In genomic region chr1:10941891-10942541, GRCh38 we compare ENCODE assay signal across 8 cellular contexts.
DNase-seq lines count a peak whose midpoint lies in the region; ATAC-seq, FAIRE-seq and TF ChIP-seq lines count a peak whose summit lies in the region.

No MANE protein-coding gene starts in this region.

- TF ChIP-seq CTCF in RWPE2 (IDR thresholded peaks at IDR 0.05; ENCODE audit: poor library complexity, severe bottlenecking), result peak; percentile 84

- DNase-seq in AG08396 (ENCODE audit: low spot score), result peak; percentile 87
- peak; percentile 50 for DNase-seq in GM18507 (ENCODE audit: extremely low spot score, insufficient read length, low read depth)
- DNase-seq in RWPE2 (ENCODE audit: low spot score), result no peak
- peak; percentile 67 for DNase-seq in activated naive CD4-positive, alpha-beta T cell treated with anti-CD3 and anti-CD28 coated beads, Interleukin-2, amount 50 U/mL, for 16 hours
- peak; percentile 88 for DNase-seq in hepatic stellate cell (ENCODE audit: low spot score)
- peak; percentile 68 for DNase-seq in stimulated activated CD4-positive, alpha-beta T cell treated with anti-CD3 and anti-CD28 coated beads, Interleukin-12 subunit alpha, Interleukin-12 subunit beta, amount 100 ng/mL, for 4 hours

- no peak overlapping the region for H3K27ac ChIP-seq in RWPE2 (ENCODE audit: poor library complexity, severe bottlenecking)

- ATAC-seq in RWPE2 (ENCODE audit: low read depth) (peak; percentile 15; the same call in 1 of the 3 replicates), GM19395 (IDR thresholded peaks at IDR 0.05; ENCODE audit: unreplicated experiment) (no peak), GM18502 (IDR thresholded peaks at IDR 0.05; ENCODE audit: poor library complexity, unreplicated experiment) (no peak)

- H3K9me3 ChIP-seq in RWPE2 (ENCODE audit: severe bottlenecking), result no peaks in the 10 kb centered on the region

- no peak overlapping the region for H3K4me3 ChIP-seq in RWPE2 (ENCODE audit: severe bottlenecking)

- peak; percentile 85 for FAIRE-seq in GM18507 (lab: Jason Lieb, UNC)

- no peaks in the 10 kb centered on the region for H3K36me3 ChIP-seq in RWPE2 (ENCODE audit: low read depth)

- H3K4me1 ChIP-seq in RWPE2 (ENCODE audit: insufficient read depth, poor library complexity, severe bottlenecking), result no peaks in the 10 kb centered on the region

- no peaks in the 10 kb centered on the region for H3K27me3 ChIP-seq in RWPE2 (ENCODE audit: insufficient read depth, poor library complexity, severe bottlenecking)
